In the genomic region with DNA sequence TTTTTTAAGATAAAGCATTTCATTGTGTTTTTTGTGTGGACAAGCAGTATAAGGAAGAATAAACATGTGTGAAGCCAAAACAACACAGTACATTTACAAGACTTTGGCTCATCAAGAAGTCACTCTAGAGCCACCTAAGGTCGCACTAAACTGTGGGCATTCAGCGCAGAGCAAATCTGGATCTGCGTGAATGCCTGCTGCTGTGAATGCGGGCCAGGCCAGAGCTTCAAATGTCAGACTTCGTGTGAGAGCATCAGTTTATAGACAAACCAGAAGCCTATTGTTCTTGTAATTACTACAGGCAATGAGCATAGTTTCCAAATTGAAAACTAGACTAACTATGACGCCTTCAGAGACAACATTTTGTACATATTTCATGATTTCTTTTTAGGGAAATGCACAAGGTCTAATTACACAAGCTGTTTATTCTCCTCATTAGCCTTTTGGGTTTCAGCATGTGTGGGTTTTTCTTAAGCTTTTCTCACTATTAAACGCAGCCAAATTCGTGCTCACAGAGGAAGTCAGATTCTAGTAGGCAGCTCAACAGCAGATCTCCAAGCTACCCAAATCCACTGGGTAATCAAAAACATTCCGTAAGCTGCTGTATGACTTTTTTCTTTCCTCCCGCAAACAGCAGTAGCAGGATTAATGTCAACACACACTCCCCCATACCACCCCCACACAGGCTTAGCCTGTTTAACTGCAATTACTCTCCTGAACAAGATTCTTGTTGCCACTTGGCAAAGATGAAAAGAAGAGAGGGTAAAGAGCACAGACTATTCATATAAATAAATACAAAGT, we compare ENCODE assay signal across 28 cellular contexts.
DNase-seq lines count a peak whose midpoint lies in the region; ATAC-seq lines count a peak whose summit lies in the region.
"Had no signal": no experiment of that assay in that cellular context is flagged by ENCODE, and none has a peak within 500 bp of the region (broad histone marks: within the 10 kb centered on the region; RNA-seq: fewer than 3 reads in every experiment).

No MANE protein-coding gene starts in this region.

- H3K9me3 ChIP-seq in ectodermal cell (ENCODE audit: control insufficient read depth, low read length) (no peaks in the 10 kb centered on the region), mesenchymal stem cell (ENCODE audit: control insufficient read depth, low read length) (peaks cover 3% of the 10 kb centered on the region)
- H3K9me3 ChIP-seq: BE2C, gastrocnemius medialis, Peyer's patch had no signal

- no peak overlapping the region for H2BK12ac ChIP-seq in mesenchymal stem cell (ENCODE audit: low read length in 2 of 2)

- H2BK15ac ChIP-seq in mesenchymal stem cell (ENCODE audit: low read depth, poor library complexity, severe bottlenecking), result no peak overlapping the region

- no peaks in the 10 kb centered on the region for H3K79me1 ChIP-seq in mesenchymal stem cell (replicated peaks; ENCODE audit: low read length, poor library complexity, severe bottlenecking)

- H3K4me3 ChIP-seq in ectodermal cell (ENCODE audit: insufficient read depth, low read depth, low read length) (no peak overlapping the region), mesenchymal stem cell (ENCODE audit: insufficient read depth in 1 of 2, low read depth in 1 of 2, low read length in 2 of 2) (no peak overlapping the region)
- H3K4me3 ChIP-seq: gastrocnemius medialis, Peyer's patch, stomach, tibial artery had no signal

- no peak for ATAC-seq in GM19463 (IDR thresholded peaks at IDR 0.05; ENCODE audit: unreplicated experiment)
- ATAC-seq: CD8-positive, alpha-beta T cell; gastrocnemius medialis had no signal

- H3K27me3 ChIP-seq in ectodermal cell (ENCODE audit: control insufficient read depth, insufficient read depth, low read length, poor library complexity, severe bottlenecking) (no peaks in the 10 kb centered on the region), mesenchymal stem cell (ENCODE audit: control insufficient read depth in 1 of 2, insufficient read depth in 1 of 2, low read length in 2 of 2) (no peaks in the 10 kb centered on the region)
- H3K27me3 ChIP-seq: BE2C, gastrocnemius medialis, Peyer's patch, stomach, tibial artery had no signal

- peak; percentile 61 for DNase-seq in NCI-H82 (lab: John Stamatoyannopoulos, UW)
- peak; percentile 25 for DNase-seq in midbrain (lab: John Stamatoyannopoulos, UW)
- peak; percentile 21 for DNase-seq in retina
- DNase-seq in NCI-H128 (lab: John Stamatoyannopoulos, UW; ENCODE audit: unreplicated experiment), result no peak
- no peak for DNase-seq in AML-193 (lab: John Stamatoyannopoulos, UW)
- no peak for DNase-seq in mesenchymal stem cell
- DNase-seq: activated CD4-positive, alpha-beta T cell treated with anti-CD3 and anti-CD28 coated beads for 48 hours; activated CD8-positive, alpha-beta memory T cell treated with anti-CD3 and anti-CD28 coated beads for 24 hours; activated effector memory CD4-positive, alpha-beta T cell treated with anti-CD3 and anti-CD28 coated beads, Interleukin-2, amount 50 U/mL, for 16 hours; BE2C; CD8-positive, alpha-beta T cell; gastrocnemius medialis; Kasumi-1; mesendoderm; NCI-H1436; NCI-H2081 treated with DMSO at 0.1 percent for 48 hours; NCI-H226; NCI-H526 treated with DMSO at 0.1 percent for 48 hours; Peyer's patch; SHP77 treated with DMSO at 0.1 percent for 48 hours; small intestine; stimulated activated CD4-positive, alpha-beta T cell treated with anti-CD3 and anti-CD28 coated beads, Interleukin-2, amount 100 ng/mL, for 24 hours; stomach; SW 1271; tibial artery had no signal

- H3K23ac ChIP-seq in mesenchymal stem cell (ENCODE audit: low read length in 2 of 2), result no peak overlapping the region

- H2BK120ac ChIP-seq in mesenchymal stem cell (ENCODE audit: low read depth, low read length), result no peak overlapping the region

- WGBS in ectodermal cell, 2 experiments, result 79 to 88% methylated on average over 10 of the region's 10 CpGs
- 70% methylated on average over 7 of the region's 10 CpGs for WGBS in mesenchymal stem cell

- no peak overlapping the region for H3K4me2 ChIP-seq in mesenchymal stem cell (ENCODE audit: low read length, poor library complexity, severe bottlenecking)

- H3K4me1 ChIP-seq in ectodermal cell (ENCODE audit: control insufficient read depth, insufficient read depth, low read length) (no peaks in the 10 kb centered on the region), mesenchymal stem cell (ENCODE audit: control insufficient read depth, insufficient read depth, low read depth, low read length) (no peaks in the 10 kb centered on the region)
- H3K4me1 ChIP-seq: BE2C, Peyer's patch, tibial artery had no signal

- H2AK5ac ChIP-seq in mesenchymal stem cell (ENCODE audit: low read length, severe bottlenecking), result no peak overlapping the region

- no peak overlapping the region for H4K8ac ChIP-seq in mesenchymal stem cell (ENCODE audit: low read length)

- H3K36me3 ChIP-seq in ectodermal cell (ENCODE audit: control insufficient read depth, insufficient read depth, low read length) (no peaks in the 10 kb centered on the region), mesenchymal stem cell (ENCODE audit: control insufficient read depth in 1 of 2, insufficient read depth in 2 of 2, low read depth in 1 of 2, low read length in 2 of 2) (no peaks in the 10 kb centered on the region)
- H3K36me3 ChIP-seq: BE2C, gastrocnemius medialis, Peyer's patch, stomach, tibial artery had no signal

- no peak overlapping the region for H2AFZ ChIP-seq in mesenchymal stem cell (ENCODE audit: low read depth, low read length)

- no peak overlapping the region for H2BK5ac ChIP-seq in mesenchymal stem cell (ENCODE audit: low read depth, low read length, poor library complexity, severe bottlenecking)

- H3K18ac ChIP-seq in mesenchymal stem cell (ENCODE audit: low read depth in 1 of 2, low read length in 2 of 2), result no peak overlapping the region

- H3K27ac ChIP-seq in ectodermal cell (ENCODE audit: insufficient read depth, low read depth, low read length, poor library complexity, severe bottlenecking) (peak overlapping the region; percentile 36), mesenchymal stem cell (ENCODE audit: low read length, poor library complexity, severe bottlenecking) (no peak overlapping the region)
- H3K27ac ChIP-seq: gastrocnemius medialis, HL-60, Peyer's patch, stomach, tibial artery had no signal

- H3K4ac ChIP-seq in mesenchymal stem cell (ENCODE audit: low read depth in 1 of 2, low read length in 2 of 2), result no peak overlapping the region

- H3K9ac ChIP-seq in mesenchymal stem cell (ENCODE audit: low read length), result no peak overlapping the region

- no peak overlapping the region for H4K91ac ChIP-seq in mesenchymal stem cell (ENCODE audit: low read length)

- no peak overlapping the region for H3K14ac ChIP-seq in mesenchymal stem cell (ENCODE audit: low read length in 2 of 2)

Comparison
In these comparisons a context has a peak if more than half of its experiments do, and no peak if none do; other contexts are left out.
1. DNase-seq: peak in NCI-H82 (single experiment), midbrain (single experiment) and retina (single experiment); none in NCI-H128 (single experiment), AML-193 (0 of 2) and mesenchymal stem cell (single experiment).